In genomic region chr11:117178210-117179034, GRCh38 we compare ENCODE assay signal across 8 cellular contexts. TPM values are rescaled to one million over a fixed set of nuclear protein-coding genes. Genes with fewer than 3 reads are reported as not detected.
DNase-seq lines count a peak whose midpoint lies in the region; ATAC-seq and TF ChIP-seq lines count a peak whose summit lies in the region.

SIDT2 (plus strand) TSS chr11:117178743; CDS start chr11:117179264, 521 bp downstream.

- intact Hi-C loops in left lung (cut with DNase I), result no loop called here

- ATAC-seq in GM19372 (IDR thresholded peaks at IDR 0.05; ENCODE audit: low read depth, unreplicated experiment), result peak; percentile 94
- peak; percentile 85 for ATAC-seq in HG03565 (IDR thresholded peaks at IDR 0.05; ENCODE audit: unreplicated experiment)
- peak; percentile 94 for ATAC-seq in left lung

- peaks cover 19 to 37% of the 10 kb centered on the region in 2 donors for H3K4me1 ChIP-seq in left lung

- H3K36me3 ChIP-seq in left lung, result peaks cover 0 to 18% of the 10 kb centered on the region in 2 donors

- peak in 1 of 2 donors; percentile 7 for TF ChIP-seq CTCF in left lung (IDR thresholded peaks at IDR 0.05)

- H3K4me3 ChIP-seq in left lung, result peak within 1 kb of the TSS; percentile 73 to 88

- H3K9me3 ChIP-seq in left lung, result no peaks in the 10 kb centered on the region

- DNase-seq in C1 segment of cervical spinal cord (lab: John Stamatoyannopoulos, UW), result peak; percentile 46 to 94 (median 85)
- DNase-seq in NCI-H774 (lab: John Stamatoyannopoulos, UW), result peak; percentile 92
- DNase-seq in activated CD4-positive, alpha-beta T cell treated with anti-CD3 and anti-CD28 coated beads, Interleukin-2, amount 50 U/mL, for 4 hours, result peak; percentile 81 to 82
- DNase-seq in dermis blood vessel endothelial cell, result peak; percentile 96
- DNase-seq in left lung, result peak; percentile 97 to 98
- DNase-seq in stimulated activated CD4-positive, alpha-beta T cell treated with anti-CD3 and anti-CD28 coated beads, Interleukin-2, amount 100 ng/mL, for 48 hours, result peak; percentile 82

- H3K27ac ChIP-seq in left lung, result peak within 1 kb of the TSS; percentile 88 to 91

- H3K27me3 ChIP-seq in left lung, result no peaks in the 10 kb centered on the region

RNA-seq across cellular contexts. Expression of gene SIDT2, which starts in this region (rescaled TPM):
- total RNA-seq in dermis blood vessel endothelial cell (10.4 and 19.5 TPM in 2 replicates), left lung (100 to 1,000 TPM in 1 of 2 donors, 10 to 100 TPM in 1; 66.1 to 112 TPM)

Comparison
In these comparisons a context has a peak if more than half of its experiments do, and no peak if none do; other contexts are left out.
1. Peak in every context shown above with its lines: DNase-seq, ATAC-seq, H3K4me3 ChIP-seq and H3K27ac ChIP-seq.